In genomic region chr12:47082963-47083621, GRCh38 we compare ENCODE assay signal across 10 cellular contexts. TPM values are rescaled to one million over a fixed set of nuclear protein-coding genes. Genes with fewer than 3 reads are reported as not detected.
DNase-seq lines count a peak whose midpoint lies in the region; ATAC-seq, FAIRE-seq and TF ChIP-seq lines count a peak whose summit lies in the region.
"Had no signal": no experiment of that assay in that cellular context is flagged by ENCODE, and none has a peak within 500 bp of the region (broad histone marks: within the 10 kb centered on the region; RNA-seq: fewer than 3 reads in every experiment).

No MANE protein-coding gene starts in this region.

- peak overlapping the region; percentile 82 for H3K27ac Mint-ChIP-seq in activated T-helper 17 cell treated with anti-CD3 and anti-CD28 coated beads, Interleukin-2, amount 50 U/mL, for 72 hours

- H3K36me3 ChIP-seq in HEK293 (ENCODE audit: control insufficient read depth in 2 of 2, insufficient read depth in 1 of 2, low read length in 2 of 2) = no peaks in the 10 kb centered on the region
- H3K36me3 ChIP-seq: WERI-Rb-1 had no signal

- peak overlapping the region; percentile 94 for H3K4me3 Mint-ChIP-seq in activated T-helper 17 cell treated with anti-CD3 and anti-CD28 coated beads, Interleukin-2, amount 50 U/mL, for 72 hours

- H3K36me3 Mint-ChIP-seq in activated T-helper 17 cell treated with anti-CD3 and anti-CD28 coated beads, Interleukin-2, amount 50 U/mL, for 72 hours (ENCODE audit: low read depth) = peaks cover 22% of the 10 kb centered on the region

- CTCF ChIA-PET in HEK293 (lab: Yijun Ruan, JAX) = interaction anchor here (0.6 to 2.1 kb wide), 3 partner anchors 12 to 146 kb away, joined by 3 to 19 read pairs (median 4); no protein-coding TSS in a partner anchor

- DNase-seq in AG20443 (ENCODE audit: low spot score) (peak; percentile 76), kidney glomerular epithelial cell (lab: John Stamatoyannopoulos, UW) (peak; percentile 85), GM12892 (ENCODE audit: insufficient read length) (no peak), GDM1 (lab: John Stamatoyannopoulos, UW) (no peak), foreskin melanocyte (no peak), COR-L47 (lab: John Stamatoyannopoulos, UW) (no peak)
- DNase-seq: WERI-Rb-1 had no signal

- no peak for FAIRE-seq in GM12892 (lab: Jason Lieb, UNC)
- FAIRE-seq: GM18507 had no signal

- no peaks in the 10 kb centered on the region for H3K9me3 ChIP-seq in HEK293 (ENCODE audit: control insufficient read depth, insufficient read depth, low read depth, low read length)

- TF ChIP-seq CTCF in HEK293 (tag by site-specific recombination; IDR thresholded peaks at IDR 0.05) = no peak

- H3K4me1 ChIP-seq in HEK293 (ENCODE audit: control insufficient read depth, insufficient read depth, low read length) = peaks cover 22% of the 10 kb centered on the region

- no peaks in the 10 kb centered on the region for H3K9me3 Mint-ChIP-seq in activated T-helper 17 cell treated with anti-CD3 and anti-CD28 coated beads, Interleukin-2, amount 50 U/mL, for 72 hours

- no peak overlapping the region for H3K27ac ChIP-seq in HEK293 (ENCODE audit: extremely low read depth, low read depth, low read length)
- H3K27ac ChIP-seq: WERI-Rb-1 had no signal

- no peak for TF ChIP-seq POLR2A in GM12892 (IDR thresholded peaks at IDR 0.05; ENCODE audit: low read depth, low read length)

- no peaks in the 10 kb centered on the region for H3K27me3 Mint-ChIP-seq in activated T-helper 17 cell treated with anti-CD3 and anti-CD28 coated beads, Interleukin-2, amount 50 U/mL, for 72 hours

- POLR2A ChIA-PET in HEK293 (lab: Yijun Ruan, JAX) = no interaction called here

- ATAC-seq in activated T-helper 17 cell treated with anti-CD3 and anti-CD28 coated beads, Interleukin-2, amount 50 U/mL, for 72 hours (replicated peaks) = no peak

- H3K4me3 ChIP-seq in HEK293 (ENCODE audit: low read depth, low read length) = no peak overlapping the region

- peaks cover 49% of the 10 kb centered on the region for H3K4me1 Mint-ChIP-seq in activated T-helper 17 cell treated with anti-CD3 and anti-CD28 coated beads, Interleukin-2, amount 50 U/mL, for 72 hours

TF ChIP-seq in HEK293, 187 proteins besides CTCF, POLR2A, EP300 and RAD21 (continues in another document):
- no peak for TF ChIP-seq ZNF704 (tag by site-specific recombination; IDR thresholded peaks at IDR 0.05)
- no peak for TF ChIP-seq EGR2 (tag by site-specific recombination; IDR thresholded peaks at IDR 0.05; ENCODE audit: low read depth)
- TF ChIP-seq ZNF239 (tag by site-specific recombination; IDR thresholded peaks at IDR 0.05) = no peak
- TF ChIP-seq ZNF629 (tag by site-specific recombination; IDR thresholded peaks at IDR 0.05) = peak; percentile 87
- no peak for TF ChIP-seq ZNF132 (tag by site-specific recombination; IDR thresholded peaks at IDR 0.05; ENCODE audit: borderline replicate concordance)
- peak; percentile 53; the same call in 1 of the 2 replicates for TF ChIP-seq HIC1 (tag by site-specific recombination; IDR thresholded peaks at IDR 0.05)
- TF ChIP-seq ZNF830 (tag by site-specific recombination; IDR thresholded peaks at IDR 0.05; ENCODE audit: low read depth) = no peak
- TF ChIP-seq ZNF843 (tag by site-specific recombination; IDR thresholded peaks at IDR 0.05) = no peak
- TF ChIP-seq ZBTB8A (tag by site-specific recombination; IDR thresholded peaks at IDR 0.05) = peak; percentile 48; the same call in 1 of the 2 replicates
- TF ChIP-seq PATZ1 (tag by site-specific recombination; IDR thresholded peaks at IDR 0.05) = no peak
- no peak for TF ChIP-seq ZNF148 (tag by site-specific recombination; IDR thresholded peaks at IDR 0.05; ENCODE audit: borderline replicate concordance)
- TF ChIP-seq ELK4 (IDR thresholded peaks at IDR 0.05; ENCODE audit: borderline replicate concordance, low read depth, low read length) = no peak
- peak; percentile 85 for TF ChIP-seq ZNF335 (tag by site-specific recombination; conservative IDR thresholded peaks at IDR 0.05)
- TF ChIP-seq SP7 (tag by site-specific recombination; IDR thresholded peaks at IDR 0.05) = peak; percentile 98
- TF ChIP-seq ZNF777 (tag by site-specific recombination; IDR thresholded peaks at IDR 0.05; ENCODE audit: borderline replicate concordance) = no peak
- TF ChIP-seq ZFP37 (tag by site-specific recombination; IDR thresholded peaks at IDR 0.05) = 0 out of 2 replicates have a peak, but pooled peaks have one; percentile 32
- TF ChIP-seq ZBTB20 (tag by site-specific recombination; IDR thresholded peaks at IDR 0.05) = peak; percentile 59; the same call in 1 of the 2 replicates
- no peak for TF ChIP-seq ZNF664 (tag by site-specific recombination; IDR thresholded peaks at IDR 0.05)
- no peak for TF ChIP-seq HOXA7 (CRISPR knock-in tag; IDR thresholded peaks at IDR 0.05; ENCODE audit: borderline replicate concordance)
- TF ChIP-seq ZBTB1 (tag by site-specific recombination; IDR thresholded peaks at IDR 0.05) = no peak

RNA-seq across cellular contexts. Expression of gene AMIGO2, which starts 3.3 kb away (rescaled TPM):
- 10 to 100 TPM in 1 of 2 donors, 1 to 10 TPM in 1; 4.9 to 11.7 TPM for total RNA-seq in activated T-helper 17 cell treated with anti-CD3 and anti-CD28 coated beads, Interleukin-2, amount 50 U/mL, for 72 hours
- polyA plus RNA-seq in GM12892 (2012; ENCODE audit: missing spikeins) = 0.06 TPM

RNA-seq across cellular contexts. Expression of gene PCED1B, which starts 3.7 kb away (rescaled TPM):
- 100 to 1,000 TPM in 1 of 2 donors, 10 to 100 TPM in 1; 31.0 to 107 TPM for total RNA-seq in activated T-helper 17 cell treated with anti-CD3 and anti-CD28 coated beads, Interleukin-2, amount 50 U/mL, for 72 hours
- 1.3 TPM for polyA plus RNA-seq in GM12892 (2012; ENCODE audit: missing spikeins)

Comparison
In these comparisons a context has a peak if more than half of its experiments do, and no peak if none do; other contexts are left out.
1. DNase-seq: peak in AG20443 (single experiment) and kidney glomerular epithelial cell (single experiment); none in GM12892 (single experiment), GDM1 (single experiment), foreskin melanocyte (single experiment) and COR-L47 (single experiment).